In the genomic region with DNA sequence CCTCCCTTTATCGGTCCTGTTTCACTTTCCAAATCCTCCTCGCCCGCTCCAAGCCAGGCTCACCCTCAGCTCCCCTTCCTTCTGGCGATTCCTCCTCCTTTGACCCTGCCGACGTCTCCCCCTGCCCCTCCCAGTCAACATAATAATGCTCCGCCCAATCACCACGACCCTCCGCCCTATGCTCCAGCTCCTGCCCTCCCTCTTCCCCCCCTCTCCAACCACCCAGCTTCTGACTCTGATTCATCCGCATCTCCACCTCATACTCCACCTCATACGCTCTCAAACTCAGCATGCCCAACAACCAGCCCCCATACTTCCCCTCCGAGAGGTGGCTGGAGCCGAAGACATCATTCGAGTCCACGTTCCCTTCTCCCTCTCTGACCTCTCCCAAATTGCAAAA, we compare ENCODE assay signal across 36 cellular contexts. TPM values are rescaled to one million over a fixed set of nuclear protein-coding genes. Genes with fewer than 3 reads are reported as not detected.
"Had no signal": no experiment of that assay in that cellular context is flagged by ENCODE, and none has a peak within 500 bp of the region (broad histone marks: within the 10 kb centered on the region; RNA-seq: fewer than 3 reads in every experiment).

No MANE protein-coding gene starts in this region.

- H3K27ac ChIP-seq: adrenal gland, body of pancreas, brain microvascular endothelial cell, breast epithelium, VCaP had no signal

- H3K27me3 ChIP-seq: adrenal gland, body of pancreas, brain microvascular endothelial cell, breast epithelium had no signal

- ATAC-seq: activated CD8-positive, alpha-beta T cell treated with anti-CD3 and anti-CD28 coated beads for 36 hours; activated naive CD4-positive, alpha-beta T cell treated with anti-CD3 and anti-CD28 coated beads, Interleukin-2, amount 50 U/mL, for 72 hours; activated T-cell treated with anti-CD3 and anti-CD28 coated beads, Interleukin-2, amount 50 U/mL, for 4 hours; activated T-cell treated with anti-CD3 and anti-CD28 coated beads, Interleukin-2, amount 50 U/mL, for 72 hours; activated T-helper 17 cell treated with anti-CD3 and anti-CD28 coated beads, Interleukin-2, amount 50 U/mL, for 72 hours; body of pancreas had no signal

- H3K4me1 ChIP-seq: adrenal gland, breast epithelium had no signal

- H3K9me3 ChIP-seq: adrenal gland, body of pancreas had no signal

- H3K36me3 ChIP-seq: adrenal gland, breast epithelium had no signal

- H3K4me3 ChIP-seq: adrenal gland, body of pancreas, breast epithelium had no signal

- DNase-seq: activated B cell treated with CpG ODN at 0.5 μM for 24 hours; activated CD4-positive, alpha-beta memory T cell treated with anti-CD3 and anti-CD28 coated beads for 36 hours; activated CD4-positive, alpha-beta T cell treated with anti-CD3 and anti-CD28 coated beads for 4 hours; activated CD4-positive, alpha-beta T cell treated with anti-CD3 and anti-CD28 coated beads, Interleukin-2, amount 10 ng/mL, durations not matched to agents 24 days and 14 days; activated CD4-positive, alpha-beta T cell treated with anti-CD3 and anti-CD28 coated beads, Interleukin-2, amount 50 U/mL, for 1 hour; activated CD4-positive, alpha-beta T cell treated with anti-CD3 and anti-CD28 coated beads, Interleukin-2, amount 50 U/mL, for 4 hours; activated CD4-positive, CD25-positive, alpha-beta regulatory T cell treated with anti-CD3 and anti-CD28 coated beads, Interleukin-2, amount 50 U/mL, for 72 hours; activated CD8-positive, alpha-beta memory T cell treated with anti-CD3 and anti-CD28 coated beads, Interleukin-2, amount 50 U/mL, for 4 hours; activated CD8-positive, alpha-beta T cell treated with anti-CD3 and anti-CD28 coated beads for 36 hours; activated effector memory CD4-positive, alpha-beta T cell treated with anti-CD3 and anti-CD28 coated beads, Interleukin-2, amount 50 U/mL, for 16 hours; activated gamma-delta T cell treated with Interleukin-2 at 50 U/mL for 16 hours; activated naive CD4-positive, alpha-beta T cell; activated naive CD4-positive, alpha-beta T cell treated with anti-CD3 and anti-CD28 coated beads for 36 hours; activated naive CD4-positive, alpha-beta T cell treated with anti-CD3 and anti-CD28 coated beads, Interleukin-2, amount 50 U/mL, for 16 hours; activated naive CD8-positive, alpha-beta T cell treated with anti-CD3 and anti-CD28 coated beads for 36 hours; activated T-cell treated with anti-CD3 and anti-CD28 coated beads for 4 hours; activated T-cell treated with anti-CD3 and anti-CD28 coated beads, Interleukin-2, amount 50 U/mL, for 1 hour; activated T-cell treated with anti-CD3 and anti-CD28 coated beads, Interleukin-2, amount 50 U/mL, for 4 hours; activated T-cell treated with anti-CD3 and anti-CD28 coated beads, Interleukin-2, amount 50 U/mL, for 72 hours; adrenal gland; amniotic stem cell; aorta; body of pancreas; brain microvascular endothelial cell; central memory CD4-positive, alpha-beta T cell; T-helper 2 cell; T-helper 9 cell had no signal

RNA-seq across cellular contexts. Expression of gene AADAC, which starts 7.1 kb away (rescaled TPM):
- total RNA-seq: activated B cell treated with CpG ODN at 0.5 μM for 24 hours; activated CD4-positive, alpha-beta memory T cell treated with anti-CD3 and anti-CD28 coated beads for 36 hours; activated CD4-positive, alpha-beta T cell treated with anti-CD3 and anti-CD28 coated beads, Interleukin-2, amount 10 ng/mL, durations not matched to agents 24 days and 14 days; activated CD8-positive, alpha-beta memory T cell treated with anti-CD3 and anti-CD28 coated beads for 36 hours; activated CD8-positive, alpha-beta T cell treated with anti-CD3 and anti-CD28 coated beads for 36 hours; activated naive CD4-positive, alpha-beta T cell treated with anti-CD3 and anti-CD28 coated beads for 36 hours; activated naive CD4-positive, alpha-beta T cell treated with anti-CD3 and anti-CD28 coated beads, Interleukin-2, amount 50 U/mL, for 72 hours; activated naive CD8-positive, alpha-beta T cell treated with anti-CD3 and anti-CD28 coated beads for 36 hours; activated T-cell treated with anti-CD3 and anti-CD28 coated beads, Interleukin-2, amount 50 U/mL, for 72 hours; activated T-helper 1 cell treated with anti-CD3 and anti-CD28 coated beads, Interleukin-12 subunit alpha, Interleukin-12 subunit beta, Interleukin-2, Interleukin-4 antibody, amounts not matched to agents 30 ng/mL and 10 ng/mL and 1 ng/mL, durations not matched to agents 14 hours and 24 hours and 36 hours; activated T-helper 17 cell treated with anti-CD3 and anti-CD28 coated beads, Interleukin-2, amount 50 U/mL, for 72 hours; aorta; astrocyte; cardiac septum; cerebellum had no signal
